ENCODE assay signal across 1 cellular context in genomic region chr13:37448072-37448471, GRCh38.
TF ChIP-seq lines count a peak whose summit lies in the region.

No MANE protein-coding gene starts in this region.

TF ChIP-seq in IMR-90, 13 proteins besides CTCF, POLR2A, EP300 and RAD21:
- TF ChIP-seq NFE2L2 (IDR thresholded peaks at IDR 0.05; ENCODE audit: low read depth, low read length) (no peak), RFX5 (IDR thresholded peaks at IDR 0.05; ENCODE audit: low read depth, low read length) (no peak), CEBPB (IDR thresholded peaks at IDR 0.05; ENCODE audit: low read depth, low read length) (no peak), CHD1 (IDR thresholded peaks at IDR 0.05; ENCODE audit: low read depth, low read length) (no peak)
